In the genomic region with DNA sequence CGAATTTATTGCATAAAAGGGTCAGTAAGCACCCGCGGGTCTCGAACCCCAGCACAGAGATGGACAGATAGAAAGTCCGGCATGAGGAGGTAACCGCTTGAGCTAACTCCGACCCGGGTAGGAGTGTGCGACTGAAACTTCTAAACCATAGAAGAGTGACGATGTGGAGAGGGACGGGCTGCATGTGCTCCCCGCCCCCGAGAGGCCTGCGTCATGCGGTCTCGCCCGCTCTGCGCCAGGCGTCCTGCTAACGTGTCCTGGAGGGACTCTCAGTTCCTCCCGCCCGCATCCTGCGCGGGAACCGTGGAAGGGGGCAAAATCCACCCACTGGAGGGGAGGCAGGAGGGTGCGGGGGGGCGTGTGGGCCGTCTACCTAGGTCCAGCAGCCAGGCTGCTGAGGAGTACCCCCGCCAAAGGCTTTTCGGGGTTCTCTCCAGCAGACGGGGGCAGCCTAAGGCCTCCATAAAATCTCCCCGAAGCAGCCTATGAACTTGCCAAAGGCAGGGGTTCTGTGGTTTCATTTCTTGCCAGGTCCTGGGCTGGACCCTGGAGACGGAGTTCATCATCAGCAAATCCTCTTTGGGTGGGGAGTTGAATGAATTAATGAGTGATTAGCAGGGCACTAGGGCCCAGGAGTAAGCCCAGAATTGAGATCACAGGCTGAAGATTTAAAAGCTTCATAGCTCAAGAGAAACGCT, we compare ENCODE assay signal across 8 cellular contexts. TPM values are rescaled to one million over a fixed set of nuclear protein-coding genes. Genes with fewer than 3 reads are reported as not detected.
A peak's percentile ranks its signal among the peaks of the same experiment; 100 is the strongest.
DNase-seq lines count a peak whose midpoint lies in the region; ATAC-seq, FAIRE-seq and TF ChIP-seq lines count a peak whose summit lies in the region.

No MANE protein-coding gene starts in this region.

- H4K91ac ChIP-seq in H1 (replicated peaks; ENCODE audit: insufficient read length, low read length): no peak overlapping the region

- no peak overlapping the region for H3K4ac ChIP-seq in H1 (replicated peaks; ENCODE audit: insufficient read length, low read depth, low read length)

- TF ChIP-seq RAD21 in H1 (IDR thresholded peaks at IDR 0.05 in 1 of 2, conservative IDR thresholded peaks at IDR 0.05 in 1 of 2; ENCODE audit: low read depth in 2 of 2, low read length in 2 of 2): no peak

- no peaks in the 10 kb centered on the region for H3K36me3 ChIP-seq in CD4-positive, CD25-positive, alpha-beta regulatory T cell (ENCODE audit: control insufficient read depth, insufficient read depth, low read length)
- H3K36me3 ChIP-seq in H1 (ENCODE audit: control insufficient read depth in 2 of 4, insufficient read depth in 4 of 4, low read length in 3 of 4): no peaks in the 10 kb centered on the region

- no peak overlapping the region for H3K27ac ChIP-seq in CD4-positive, CD25-positive, alpha-beta regulatory T cell (ENCODE audit: insufficient read depth, low read length, poor library complexity, severe bottlenecking)
- H3K27ac ChIP-seq in H1 (ENCODE audit: low read depth, low read length): no peak overlapping the region

- no peak overlapping the region for H2AK5ac ChIP-seq in H1 (ENCODE audit: low read depth, low read length)

- peaks cover 35% of the 10 kb centered on the region for H3K27me3 ChIP-seq in CD4-positive, CD25-positive, alpha-beta regulatory T cell (ENCODE audit: control insufficient read depth, insufficient read depth, low read length)
- H3K27me3 ChIP-seq in H1 (replicated peaks in 1 of 4; ENCODE audit: control insufficient read depth in 3 of 4, extremely low read depth in 1 of 4, insufficient read depth in 3 of 4, low read length in 3 of 4): peaks cover 0 to 4% (median 0%) of the 10 kb centered on the region in 4 experiments; a peak in 3 of 7 replicates

- no peak overlapping the region for H2BK5ac ChIP-seq in H1 (ENCODE audit: low read depth, low read length)

- no peak for FAIRE-seq in H1 (lab: Jason Lieb, UNC)

- H3K56ac ChIP-seq in H1 (replicated peaks; ENCODE audit: insufficient read length, low read depth, low read length): no peak overlapping the region

- no peak overlapping the region for H2BK15ac ChIP-seq in H1 (ENCODE audit: low read length)

- POLR2A ChIA-PET in H1 (lab: Charles Lee; ENCODE audit: partially characterized antibody): interaction anchor here (0.6 kb wide), 1 partner anchor 16 kb away, joined by 3 read pairs; no protein-coding TSS in a partner anchor

- H2BK12ac ChIP-seq in H1 (ENCODE audit: low read depth, low read length): no peak overlapping the region

- H3K4me1 ChIP-seq in CD4-positive, CD25-positive, alpha-beta regulatory T cell (ENCODE audit: control insufficient read depth, insufficient read depth, low read length, poor library complexity, severe bottlenecking): peaks cover 8% of the 10 kb centered on the region
- no peaks in the 10 kb centered on the region for H3K4me1 ChIP-seq in H1 (replicated peaks in 1 of 4; ENCODE audit: control insufficient read depth in 3 of 4, insufficient read depth in 4 of 4, low read length in 3 of 4)

- H3K9me3 ChIP-seq in CD4-positive, CD25-positive, alpha-beta regulatory T cell (ENCODE audit: control insufficient read depth in 2 of 2, low read length in 2 of 2): no peaks in the 10 kb centered on the region
- no peaks in the 10 kb centered on the region; a peak in 1 of 4 replicates for H3K9me3 ChIP-seq in H1 (ENCODE audit: insufficient read depth in 2 of 2, low read depth in 1 of 2, low read length in 1 of 2)

- H2BK20ac ChIP-seq in H1 (ENCODE audit: low read length): no peak overlapping the region

- H3K18ac ChIP-seq in H1 (ENCODE audit: extremely low read depth, low read length): no peak overlapping the region

- H2AFZ ChIP-seq in H1 (ENCODE audit: low read length): peak overlapping the region; percentile 41; the same call in 1 of the 2 replicates

- no peak for TF ChIP-seq EP300 in H1 (IDR thresholded peaks at IDR 0.05; ENCODE audit: borderline replicate concordance in 1 of 2, low read depth in 2 of 2, low read length in 2 of 2)

- TF ChIP-seq CTCF in H1 (IDR thresholded peaks at IDR 0.05; ENCODE audit: control extremely low read depth in 1 of 3, insufficient read depth in 1 of 3, low read depth in 1 of 3, low read length in 3 of 3) (no peak), mesothelial cell of epicardium (IDR thresholded peaks at IDR 0.05; ENCODE audit: unreplicated experiment) (no peak)

- peak; percentile 9 to 47 (median 38) for DNase-seq in CD4-positive, CD25-positive, alpha-beta regulatory T cell
- DNase-seq in HPDE6-E6E7 (ENCODE audit: extremely low spot score) (peak; percentile 71), H1 (ENCODE audit: low read depth in 1 of 2, low spot score in 2 of 2) (peak; percentile 47 to 72), mesothelial cell of epicardium (ENCODE audit: low spot score in 2 of 2, unreplicated experiment in 2 of 2) (peak; percentile 51 to 76), NCI-H2107 (lab: John Stamatoyannopoulos, UW) (no peak)
- peak; percentile 25 to 34 for DNase-seq in activated CD4-positive, alpha-beta T cell treated with anti-CD3 and anti-CD28 coated beads, Interleukin-2, amount 50 U/mL, for 24 hours (ENCODE audit: low read depth in 1 of 2, low spot score in 1 of 2)
- DNase-seq in stimulated activated CD8-positive, alpha-beta memory T cell treated with anti-CD3 and anti-CD28 coated beads, Interleukin-2, amount 100 ng/mL, for 48 hours (ENCODE audit: low read depth in 2 of 2): peak; percentile 50 to 59

- H3K4me1 Mint-ChIP-seq in CD4-positive, CD25-positive, alpha-beta regulatory T cell: peaks cover 0 to 11% (median 3%) of the 10 kb centered on the region in 4 donors
- peaks cover 10% of the 10 kb centered on the region for H3K4me1 Mint-ChIP-seq in mesothelial cell of epicardium

- no peak overlapping the region for H3K27ac Mint-ChIP-seq in CD4-positive, CD25-positive, alpha-beta regulatory T cell
- peak overlapping the region; percentile 48 for H3K27ac Mint-ChIP-seq in mesothelial cell of epicardium

- no peaks in the 10 kb centered on the region for H3K79me2 ChIP-seq in H1 (ENCODE audit: control insufficient read depth in 1 of 2, insufficient read depth in 2 of 2, low read length in 2 of 2)

- H2BK120ac ChIP-seq in H1 (replicated peaks; ENCODE audit: low read depth, low read length): no peak overlapping the region

- peaks cover 0 to 2% (median 0%) of the 10 kb centered on the region in 7 donors for H3K9me3 Mint-ChIP-seq in CD4-positive, CD25-positive, alpha-beta regulatory T cell
- no peaks in the 10 kb centered on the region for H3K9me3 Mint-ChIP-seq in mesothelial cell of epicardium

- H3K79me1 ChIP-seq in H1 (ENCODE audit: low read depth, low read length): no peaks in the 10 kb centered on the region

- H4K8ac ChIP-seq in H1 (ENCODE audit: extremely low read depth, insufficient read depth, low read length): peak overlapping the region; percentile 46; the same call in 1 of the 2 replicates

- peaks cover 43% of the 10 kb centered on the region for H3K27me3 Mint-ChIP-seq in CD4-positive, CD25-positive, alpha-beta regulatory T cell
- H3K27me3 Mint-ChIP-seq in mesothelial cell of epicardium (ENCODE audit: low read depth): peaks cover 14% of the 10 kb centered on the region

- TF ChIP-seq POLR2A in H1 (IDR thresholded peaks at IDR 0.05; ENCODE audit: control extremely low read depth in 1 of 2, low read depth in 2 of 2, low read length in 2 of 2): peak; percentile 61 to 66; a peak in 2 of 3 replicates

- H3K23ac ChIP-seq in H1 (ENCODE audit: insufficient read length): no peak overlapping the region

- H3K4me3 ChIP-seq in CD4-positive, CD25-positive, alpha-beta regulatory T cell (ENCODE audit: low read depth, low read length): peak overlapping the region; percentile 50
- H3K4me3 ChIP-seq in H1 (ENCODE audit: extremely low read depth in 1 of 4, insufficient read depth in 2 of 4, low read depth in 3 of 4, low read length in 4 of 4): peak overlapping the region; percentile 57 to 67 (median 62)

- no peak overlapping the region for H4K5ac ChIP-seq in H1 (ENCODE audit: insufficient read length, low read depth, low read length)

- H4K20me1 ChIP-seq in H1 (replicated peaks in 1 of 2; ENCODE audit: control insufficient read depth in 1 of 2, insufficient read depth in 2 of 2, low read length in 2 of 2): no peaks in the 10 kb centered on the region

- peak overlapping the region in 3 of 4 donors; percentile 17 to 76 (median 66) for H3K4me3 Mint-ChIP-seq in CD4-positive, CD25-positive, alpha-beta regulatory T cell
- peak overlapping the region; percentile 70 for H3K4me3 Mint-ChIP-seq in mesothelial cell of epicardium

- H3K9ac ChIP-seq in H1 (replicated peaks in 1 of 4; ENCODE audit: extremely low read depth in 1 of 4, low read depth in 3 of 4, low read length in 3 of 4): peak overlapping the region in 3 of 4 experiments; percentile 39 to 60 (median 58); a peak in 4 of 7 replicates

- peak; percentile 54 to 79 for ATAC-seq in CD4-positive, CD25-positive, alpha-beta regulatory T cell (ENCODE audit: low read depth in 2 of 2)
- peak; percentile 96 for ATAC-seq in GM21381 (IDR thresholded peaks at IDR 0.05; ENCODE audit: unreplicated experiment)

- H3K36me3 Mint-ChIP-seq in CD4-positive, CD25-positive, alpha-beta regulatory T cell: no peaks in the 10 kb centered on the region
- no peaks in the 10 kb centered on the region for H3K36me3 Mint-ChIP-seq in mesothelial cell of epicardium

- H3K4me2 ChIP-seq in H1 (ENCODE audit: insufficient read depth in 1 of 2, low read depth in 2 of 2, low read length in 2 of 2): peak overlapping the region; percentile 75 to 86

- peaks cover 2% of the 10 kb centered on the region; the same call in 1 of the 2 replicates for H3K23me2 ChIP-seq in H1 (ENCODE audit: low read depth, low read length)

- CTCF ChIA-PET in H1 (lab: Charles Lee; ENCODE audit: partially characterized antibody): interaction anchor here (0.7 to 10.3 kb wide), 27 partner anchors 9 to 210 kb away, joined by 3 to 98 read pairs (median 4); partner anchors contain the start of gene SMAD5

- no peak overlapping the region for H3K14ac ChIP-seq in H1 (ENCODE audit: insufficient read length)

- 53% methylated on average over 34 of the region's 34 CpGs; no CpG with 5 or more reads in 1 of the 2 experiments for WGBS in H1 (ENCODE audit: extremely low coverage in 1 of 2, insufficient coverage in 1 of 2, insufficient read length in 1 of 2, insufficient replicate concordance in 2 of 2, low coverage in 1 of 2, low lambda C conversion rate in 2 of 2, missing lambda C conversion rate in 1 of 2), 2 experiments

RNA-seq across cellular contexts. Expression of gene TGFBI, which starts 51.8 kb away (rescaled TPM):
- total RNA-seq in CD4-positive, CD25-positive, alpha-beta regulatory T cell: 3.7 TPM
- polyA plus RNA-seq in CD4-positive, CD25-positive, alpha-beta regulatory T cell: 1 to 10 TPM; 1.5 to 2.5 (median 2.1) TPM
- 5.9 and 8.5 TPM in 2 replicates for total RNA-seq in H1 (2021; fragmentation: NEBNext Ultra II Directional; extraction: Animal tissue kit (Norgen Biotek cat#: 25700))
- 6.0 and 6.2 TPM in 2 replicates for polyA plus RNA-seq in H1 (2011; rRNA removed)
- polyA plus RNA-seq in H1 (2011; cell fraction: cytosol; rRNA removed): 5.7 TPM
- polyA plus RNA-seq in H1 (2011; cell fraction: nucleus; rRNA removed): 9.4 TPM
- polyA plus RNA-seq in H1 (2012, experiment 1 of 2): 9.3 to 11.8 TPM (median 10.1 TPM) in 4 replicates
- polyA plus RNA-seq in H1 (2012, experiment 2 of 2): 9.0 TPM
- polyA plus RNA-seq in H1 (2013, experiment 1 of 2): 11.9 TPM
- polyA plus RNA-seq in H1 (2013, experiment 2 of 2): 12.4 TPM
- polyA minus RNA-seq in H1 (2011; rRNA and poly(A)+ RNA removed): 6.9 and 7.5 TPM in 2 replicates
- 4.8 TPM for polyA minus RNA-seq in H1 (2011; cell fraction: cytosol; rRNA and poly(A)+ RNA removed)
- polyA minus RNA-seq in H1 (2011; cell fraction: nucleus; rRNA and poly(A)+ RNA removed): 7.5 TPM
- 339 to 354 TPM (median 345 TPM) in 3 replicates for total RNA-seq in mesothelial cell of epicardium

RNA-seq across cellular contexts. Expression of gene SMAD5, which starts 52.0 kb away (rescaled TPM):
- total RNA-seq in CD4-positive, CD25-positive, alpha-beta regulatory T cell: 5.5 TPM
- polyA plus RNA-seq in CD4-positive, CD25-positive, alpha-beta regulatory T cell: 10 to 100 TPM in 1 of 4 donors, 1 to 10 TPM in 3; 3.5 to 12.0 (median 4.4) TPM
- 60.5 and 62.9 TPM in 2 replicates for total RNA-seq in H1 (2021; fragmentation: NEBNext Ultra II Directional; extraction: Animal tissue kit (Norgen Biotek cat#: 25700))
- 22.5 and 30.2 TPM in 2 replicates for polyA plus RNA-seq in H1 (2011; rRNA removed)
- 29.6 TPM for polyA plus RNA-seq in H1 (2011; cell fraction: cytosol; rRNA removed)
- 13.5 TPM for polyA plus RNA-seq in H1 (2011; cell fraction: nucleus; rRNA removed)
- polyA plus RNA-seq in H1 (2012, experiment 1 of 2): 21.3 to 39.0 TPM (median 29.5 TPM) in 4 replicates
- 1.7 TPM for polyA plus RNA-seq in H1 (2012, experiment 2 of 2)
- polyA plus RNA-seq in H1 (2013, experiment 1 of 2): 21.4 TPM
- polyA plus RNA-seq in H1 (2013, experiment 2 of 2): 20.4 TPM
- 116 and 150 TPM in 2 replicates for polyA minus RNA-seq in H1 (2011; rRNA and poly(A)+ RNA removed)
- polyA minus RNA-seq in H1 (2011; cell fraction: cytosol; rRNA and poly(A)+ RNA removed): 59.1 TPM
- polyA minus RNA-seq in H1 (2011; cell fraction: nucleus; rRNA and poly(A)+ RNA removed): 67.5 TPM
- 93.4 to 102 TPM (median 93.6 TPM) in 3 replicates for total RNA-seq in mesothelial cell of epicardium

Comparison
In these comparisons a context has a peak if more than half of its experiments do, and no peak if none do; other contexts are left out.
1. RNA of gene TGFBI, which starts 51.8 kb away (total RNA-seq): 339 to 354 TPM in mesothelial cell of epicardium; 5.9 to 8.5 TPM in H1 and 3.7 TPM in CD4-positive, CD25-positive, alpha-beta regulatory T cell (single experiment); every median in the first group is over 10 times any median in the second.